Comparison of ENCODE assay signal across 22 cellular contexts in genomic region chr12:90410962-90411361, GRCh38.
A peak's percentile ranks its signal among the peaks of the same experiment; 100 is the strongest.
DNase-seq lines count a peak whose midpoint lies in the region; ATAC-seq and TF ChIP-seq lines count a peak whose summit lies in the region.
"Had no signal": no experiment of that assay in that cellular context is flagged by ENCODE, and none has a peak within 500 bp of the region (broad histone marks: within the 10 kb centered on the region; RNA-seq: fewer than 3 reads in every experiment).

No MANE protein-coding gene starts in this region.

- H3K4me1 ChIP-seq in upper lobe of right lung = no peaks in the 10 kb centered on the region

- H3K27me3 ChIP-seq in upper lobe of right lung = no peaks in the 10 kb centered on the region

- H3K27ac ChIP-seq in upper lobe of right lung = no peak overlapping the region

- H3K36me3 ChIP-seq in upper lobe of right lung = no peaks in the 10 kb centered on the region

- H3K4me1 Mint-ChIP-seq in stimulated activated naive CD8-positive, alpha-beta T cell treated with anti-CD3 and anti-CD28 coated beads, Interleukin-15, amount 100 ng/mL, for 72 hours = no peaks in the 10 kb centered on the region
- no peaks in the 10 kb centered on the region for H3K4me1 Mint-ChIP-seq in osteocyte (ENCODE audit: unreplicated experiment)
- H3K4me1 Mint-ChIP-seq: B cell; CD4-positive, CD25-positive, alpha-beta regulatory T cell; CD8-positive, alpha-beta memory T cell had no signal

- H3K27me3 Mint-ChIP-seq in stimulated activated naive CD8-positive, alpha-beta T cell treated with anti-CD3 and anti-CD28 coated beads, Interleukin-15, amount 100 ng/mL, for 72 hours = no peaks in the 10 kb centered on the region
- no peaks in the 10 kb centered on the region for H3K27me3 Mint-ChIP-seq in osteocyte (ENCODE audit: unreplicated experiment)
- H3K27me3 Mint-ChIP-seq: B cell; CD4-positive, CD25-positive, alpha-beta regulatory T cell had no signal

- H3K36me3 Mint-ChIP-seq in osteocyte (ENCODE audit: unreplicated experiment) = no peaks in the 10 kb centered on the region
- H3K36me3 Mint-ChIP-seq: CD4-positive, CD25-positive, alpha-beta regulatory T cell; CD8-positive, alpha-beta memory T cell had no signal

- H3K9me3 Mint-ChIP-seq in stimulated activated naive CD8-positive, alpha-beta T cell treated with anti-CD3 and anti-CD28 coated beads, Interleukin-15, amount 100 ng/mL, for 72 hours = peaks cover 0 to under 1% of the 10 kb centered on the region in 2 donors
- H3K9me3 Mint-ChIP-seq in osteocyte (ENCODE audit: unreplicated experiment) = no peaks in the 10 kb centered on the region

- no peak for TF ChIP-seq CTCF in osteocyte (IDR thresholded peaks at IDR 0.05)
- TF ChIP-seq CTCF in upper lobe of right lung (IDR thresholded peaks at IDR 0.05) = no peak

- H3K4me3 ChIP-seq in upper lobe of right lung = no peak overlapping the region
- H3K4me3 ChIP-seq: GM12878 had no signal

- intact Hi-C loops in upper lobe of right lung (cut with DNase I) = no loop called here

- ATAC-seq in stimulated activated naive CD8-positive, alpha-beta T cell treated with anti-CD3 and anti-CD28 coated beads, Interleukin-15, amount 100 ng/mL, for 72 hours = peak; percentile 54
- ATAC-seq in stimulated activated naive CD8-positive, alpha-beta T cell treated with anti-CD3 and anti-CD28 coated beads, Interleukin-15, Interleukin-2, amounts not matched to agents 100 U/mL and 50 U/mL, for 24 hours = no peak
- no peak for ATAC-seq in upper lobe of right lung
- ATAC-seq: GM12878, HepG2 had no signal

- no peak overlapping the region for H3K4me3 Mint-ChIP-seq in stimulated activated naive CD8-positive, alpha-beta T cell treated with anti-CD3 and anti-CD28 coated beads, Interleukin-15, amount 100 ng/mL, for 72 hours
- H3K4me3 Mint-ChIP-seq in osteocyte (ENCODE audit: unreplicated experiment) = no peak overlapping the region
- H3K4me3 Mint-ChIP-seq: B cell; CD4-positive, CD25-positive, alpha-beta regulatory T cell; CD8-positive, alpha-beta memory T cell; H9 had no signal

- no peaks in the 10 kb centered on the region for H3K9me3 ChIP-seq in upper lobe of right lung

- DNase-seq in activated effector memory CD4-positive, alpha-beta T cell treated with anti-CD3 and anti-CD28 coated beads, Interleukin-2, amount 50 U/mL, for 16 hours = peak; percentile 55
- DNase-seq in activated effector memory CD4-positive, alpha-beta T cell treated with Interleukin-2 at 50 U/mL for 16 hours = no peak
- no peak for DNase-seq in stimulated activated naive CD8-positive, alpha-beta T cell treated with anti-CD3 and anti-CD28 coated beads, Interleukin-15, amount 100 ng/mL, for 72 hours
- no peak for DNase-seq in stimulated activated naive CD8-positive, alpha-beta T cell treated with anti-CD3 and anti-CD28 coated beads, Interleukin-15, Interleukin-2, amounts not matched to agents 100 U/mL and 50 U/mL, for 24 hours
- DNase-seq in osteocyte (ENCODE audit: extremely low spot score, unreplicated experiment) = peak; percentile 83
- peak; percentile 48 for DNase-seq in upper lobe of right lung
- DNase-seq in AG20443 (ENCODE audit: low spot score) = no peak
- no peak for DNase-seq in foreskin melanocyte
- DNase-seq: 8988T; C1 segment of cervical spinal cord; CD4-positive, CD25-positive, alpha-beta regulatory T cell; COR-L47; DMS 273 treated with DMSO at 0.1 percent for 48 hours; DMS53; DND-41; EL; GOT3; H9 had no signal

- no peak overlapping the region for H3K27ac Mint-ChIP-seq in stimulated activated naive CD8-positive, alpha-beta T cell treated with anti-CD3 and anti-CD28 coated beads, Interleukin-15, amount 100 ng/mL, for 72 hours
- H3K27ac Mint-ChIP-seq in osteocyte (ENCODE audit: unreplicated experiment) = no peak overlapping the region
- H3K27ac Mint-ChIP-seq: B cell; CD4-positive, CD25-positive, alpha-beta regulatory T cell; CD8-positive, alpha-beta memory T cell; H9 had no signal

Comparison
In these comparisons a context has a peak if more than half of its experiments do, and no peak if none do; other contexts are left out.
1. DNase-seq: peak in activated effector memory CD4-positive, alpha-beta T cell treated with anti-CD3 and anti-CD28 coated beads, Interleukin-2, amount 50 U/mL, for 16 hours (single experiment), osteocyte (single experiment) and upper lobe of right lung (single experiment); none in activated effector memory CD4-positive, alpha-beta T cell treated with Interleukin-2 at 50 U/mL for 16 hours (single experiment), stimulated activated naive CD8-positive, alpha-beta T cell treated with anti-CD3 and anti-CD28 coated beads, Interleukin-15, amount 100 ng/mL, for 72 hours (0 of 2), stimulated activated naive CD8-positive, alpha-beta T cell treated with anti-CD3 and anti-CD28 coated beads, Interleukin-15, Interleukin-2, amounts not matched to agents 100 U/mL and 50 U/mL, for 24 hours (single experiment), AG20443 (single experiment) and foreskin melanocyte (single experiment).